1 cellular context compared by ENCODE assay signal in the genomic region with DNA sequence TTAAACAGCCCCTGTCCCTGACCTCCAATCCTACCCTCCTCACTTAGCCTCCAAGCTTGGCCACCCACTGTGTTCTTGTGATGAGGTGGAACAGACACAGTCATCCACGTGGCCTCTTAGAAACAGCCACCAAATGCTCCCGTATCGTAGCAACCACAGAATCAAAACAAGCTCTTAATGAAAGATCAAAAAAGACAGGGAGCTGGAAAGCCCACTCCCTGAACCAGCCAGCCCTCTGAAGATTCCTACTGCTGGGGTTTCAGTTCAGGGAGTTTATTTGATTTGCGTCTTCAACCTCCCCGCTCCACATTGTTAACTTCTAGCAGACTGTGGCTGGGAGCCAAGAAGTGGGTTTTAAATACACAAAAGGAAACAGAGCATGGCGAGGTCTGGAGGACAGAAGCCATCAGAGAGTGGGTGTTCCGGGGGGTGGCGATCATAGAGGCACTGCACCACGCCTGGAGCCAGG.
TF ChIP-seq lines count a peak whose summit lies in the region.

No MANE protein-coding gene starts in this region.

TF ChIP-seq in HepG2, 621 proteins besides CTCF, POLR2A, EP300 and RAD21 (continued from another document):
- TF ChIP-seq CREB3 (CRISPR knock-in tag; IDR thresholded peaks at IDR 0.05) (no peak), FOSL2 (CRISPR knock-in tag; IDR thresholded peaks at IDR 0.05) (no peak), SRF (IDR thresholded peaks at IDR 0.05; ENCODE audit: low read depth, low read length) (no peak), SMARCC2 (IDR thresholded peaks at IDR 0.05) (no peak), SCMH1 (CRISPR knock-in tag; IDR thresholded peaks at IDR 0.05; ENCODE audit: borderline replicate concordance) (no peak), ZBTB38 (CRISPR knock-in tag; IDR thresholded peaks at IDR 0.05) (no peak), ZMYM2 (CRISPR knock-in tag; IDR thresholded peaks at IDR 0.05) (no peak), ZNF557 (CRISPR knock-in tag; IDR thresholded peaks at IDR 0.05) (no peak)
